9 cellular contexts compared by ENCODE assay signal in the genomic region with DNA sequence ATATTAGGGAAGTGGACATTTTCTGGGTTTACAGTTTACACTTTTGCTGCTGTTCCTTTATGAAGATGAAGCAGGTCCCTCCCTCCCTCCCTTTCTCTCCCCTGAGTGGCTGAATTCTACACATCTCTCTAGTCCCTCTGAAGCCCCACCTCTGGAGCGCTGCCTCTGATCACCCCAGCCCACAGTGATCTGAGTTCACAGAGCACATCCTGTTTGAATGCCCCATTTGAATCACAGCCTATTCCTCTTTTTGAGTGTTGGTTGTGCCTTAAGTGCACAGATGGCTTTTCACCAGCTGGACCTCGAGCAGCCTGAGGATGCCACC.
A peak's percentile ranks its signal among the peaks of the same experiment; 100 is the strongest.
DNase-seq lines count a peak whose midpoint lies in the region; ATAC-seq, FAIRE-seq and TF ChIP-seq lines count a peak whose summit lies in the region.
"Had no signal": no experiment of that assay in that cellular context is flagged by ENCODE, and none has a peak within 500 bp of the region (broad histone marks: within the 10 kb centered on the region; RNA-seq: fewer than 3 reads in every experiment).

No MANE protein-coding gene starts in this region.

- H3K4me1 ChIP-seq in DOHH2 (ENCODE audit: control insufficient read depth, low read length): peaks cover 15% of the 10 kb centered on the region
- H3K4me1 ChIP-seq in OCI-LY7 (ENCODE audit: insufficient read depth, low read length, poor library complexity, severe bottlenecking): peaks cover 6% of the 10 kb centered on the region
- H3K4me1 ChIP-seq in hepatocyte (ENCODE audit: insufficient read depth): peaks cover 38% of the 10 kb centered on the region

- 0 out of 2 replicates have a peak overlapping the region, but pooled peaks have one; percentile 8 for H3K4me3 ChIP-seq in DOHH2 (ENCODE audit: low read length)
- H3K4me3 ChIP-seq in OCI-LY7 (ENCODE audit: low read depth, low read length, poor library complexity, severe bottlenecking): no peak overlapping the region
- H3K4me3 ChIP-seq in hepatocyte: no peak overlapping the region
- H3K4me3 ChIP-seq: cardiac muscle cell had no signal

- H3K27me3 ChIP-seq in DOHH2 (ENCODE audit: control insufficient read depth, low read length): no peaks in the 10 kb centered on the region
- H3K27me3 ChIP-seq in hepatocyte: no peaks in the 10 kb centered on the region
- H3K27me3 ChIP-seq: cardiac muscle cell had no signal

- no peaks in the 10 kb centered on the region for H3K9me2 ChIP-seq in DOHH2 (replicated peaks; ENCODE audit: control insufficient read depth, low read length)
- no peaks in the 10 kb centered on the region for H3K9me2 ChIP-seq in OCI-LY7 (ENCODE audit: insufficient read depth, low read length)
- H3K9me2 ChIP-seq in hepatocyte (replicated peaks; ENCODE audit: insufficient read depth): no peaks in the 10 kb centered on the region

- peak; percentile 92 for ATAC-seq in HG03103 (IDR thresholded peaks at IDR 0.05; ENCODE audit: low read depth, unreplicated experiment)

- H3K9me3 ChIP-seq in DOHH2 (ENCODE audit: control insufficient read depth, insufficient read depth, low read length): no peaks in the 10 kb centered on the region
- no peaks in the 10 kb centered on the region for H3K9me3 ChIP-seq in OCI-LY7 (ENCODE audit: low read length)
- H3K9me3 ChIP-seq in hepatocyte (ENCODE audit: low read depth): no peaks in the 10 kb centered on the region

- no peak overlapping the region for H3K27ac ChIP-seq in DOHH2 (ENCODE audit: low read depth, low read length)
- no peak overlapping the region for H3K27ac ChIP-seq in OCI-LY7 (ENCODE audit: low read depth, low read length, poor library complexity, severe bottlenecking)
- H3K27ac ChIP-seq in hepatocyte: peak overlapping the region; percentile 73
- H3K27ac ChIP-seq: cardiac muscle cell had no signal

- POLR2A ChIA-PET in OCI-LY7 (lab: Charles Lee): no interaction called here

- BruUV-seq in OCI-LY7 (replicated peaks; lab: Mats Ljungman, UMichigan): no TSS peak

- H3K79me2 ChIP-seq in DOHH2 (ENCODE audit: control insufficient read depth, low read length) (no peaks in the 10 kb centered on the region), OCI-LY7 (ENCODE audit: insufficient read depth, low read depth, low read length) (no peaks in the 10 kb centered on the region), hepatocyte (no peaks in the 10 kb centered on the region)

- H3K36me3 ChIP-seq in DOHH2 (ENCODE audit: control insufficient read depth, low read length) (no peaks in the 10 kb centered on the region), OCI-LY7 (ENCODE audit: insufficient read depth, low read length) (no peaks in the 10 kb centered on the region), hepatocyte (replicated peaks; ENCODE audit: insufficient read depth, low read depth) (no peaks in the 10 kb centered on the region)
- H3K36me3 ChIP-seq: cardiac muscle cell had no signal

- peak overlapping the region; percentile 20; the same call in 1 of the 2 replicates for H2AFZ ChIP-seq in OCI-LY7 (ENCODE audit: low read length)
- no peak overlapping the region for H2AFZ ChIP-seq in hepatocyte

- H3K4me2 ChIP-seq in DOHH2 (ENCODE audit: low read length) (peak overlapping the region; percentile 44), OCI-LY7 (ENCODE audit: low read length) (0 out of 2 replicates have a peak overlapping the region, but pooled peaks have one; percentile 5), hepatocyte (peak overlapping the region; percentile 48)

- intact Hi-C loops in OCI-LY7 (cut with micrococcal nuclease; ENCODE audit: unreplicated experiment): no loop called here

- TF ChIP-seq CTCF in DOHH2 (IDR thresholded peaks at IDR 0.05; ENCODE audit: low read depth, low read length, poor library complexity, severe bottlenecking) (no peak), OCI-LY7 (conservative IDR thresholded peaks at IDR 0.05; ENCODE audit: low read length) (no peak), hepatocyte (IDR thresholded peaks at IDR 0.05; ENCODE audit: poor library complexity) (no peak)

- no peaks in the 10 kb centered on the region for H3F3A ChIP-seq in DOHH2 (ENCODE audit: control insufficient read depth, insufficient read depth)

- no peak for FAIRE-seq in frontal cortex (lab: Jason Lieb, UNC)

- H4K20me1 ChIP-seq in DOHH2 (ENCODE audit: control insufficient read depth, insufficient read depth, low read depth, low read length) (no peaks in the 10 kb centered on the region), OCI-LY7 (ENCODE audit: insufficient read depth, low read length) (no peaks in the 10 kb centered on the region), hepatocyte (ENCODE audit: insufficient read depth, poor library complexity, severe bottlenecking) (no peaks in the 10 kb centered on the region)

- CTCF ChIA-PET in OCI-LY7 (lab: Charles Lee; ENCODE audit: unreplicated experiment): no interaction called here

- WGBS in hepatocyte (ENCODE audit: low lambda C conversion rate, missing lambda C conversion rate): 88% methylated on average over 2 of the region's 2 CpGs

- DNase-seq in OCI-LY7 (ENCODE audit: low spot score): peak; percentile 54
- DNase-seq in hepatocyte (ENCODE audit: low spot score): no peak
- no peak for DNase-seq in DMS114 treated with DMSO at 0.1 percent for 48 hours (lab: John Stamatoyannopoulos, UW; ENCODE audit: unreplicated experiment)
- no peak for DNase-seq in frontal cortex (ENCODE audit: low spot score in 2 of 2)
- no peak for DNase-seq in activated CD4-positive, alpha-beta T cell treated with anti-CD3 and anti-CD28 coated beads, Interleukin-2, amount 50 U/mL, for 4 hours
- DNase-seq in occipital lobe (lab: John Stamatoyannopoulos, UW): no peak
